8 cellular contexts compared by ENCODE assay signal in the genomic region with DNA sequence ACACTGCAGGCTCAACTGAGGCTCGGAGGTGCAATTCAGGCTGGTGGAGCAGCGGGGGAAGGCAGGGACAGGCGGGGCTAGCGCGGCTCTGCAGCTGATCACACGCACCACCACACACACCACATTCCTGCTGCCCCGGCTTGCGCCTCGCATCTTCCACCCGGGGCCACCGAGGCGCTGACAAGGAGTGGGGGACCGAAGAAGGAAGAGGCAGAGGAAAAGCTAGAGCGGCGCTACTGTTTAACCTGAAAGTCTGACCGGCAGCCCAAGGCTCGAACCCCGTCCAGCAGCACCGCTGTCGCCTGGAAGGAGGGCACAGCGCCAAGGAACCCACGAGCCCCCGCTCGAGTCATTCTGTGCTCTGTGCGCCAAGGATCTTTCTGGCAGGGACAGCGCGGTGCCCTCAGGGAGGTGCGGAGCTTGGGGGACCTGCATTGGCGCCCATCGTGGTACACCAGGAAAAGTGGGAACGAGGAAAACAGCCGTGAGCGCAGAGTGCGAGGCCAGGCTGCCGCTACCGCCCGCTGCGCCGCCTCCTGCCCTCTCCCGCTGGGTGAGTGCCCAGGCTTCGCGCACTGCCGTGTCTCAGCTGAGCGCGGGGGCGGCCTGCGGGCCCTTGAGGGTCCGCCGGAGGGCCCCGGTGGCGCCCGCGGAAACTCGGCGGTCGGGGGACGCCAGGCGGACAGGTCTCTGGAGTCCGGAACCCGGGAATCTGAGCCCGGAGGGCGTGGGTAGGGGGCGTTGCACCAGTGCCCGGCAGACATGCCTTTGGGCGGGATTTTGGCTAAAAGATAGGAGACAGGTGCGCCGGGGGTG. TPM values are rescaled to one million over a fixed set of nuclear protein-coding genes. Genes with fewer than 3 reads are reported as not detected.
A peak's percentile ranks its signal among the peaks of the same experiment; 100 is the strongest.
DNase-seq lines count a peak whose midpoint lies in the region; ATAC-seq, FAIRE-seq and TF ChIP-seq lines count a peak whose summit lies in the region.

No MANE protein-coding gene starts in this region.

- 1% methylated on average over 56 to 67 of the region's 67 CpGs for WGBS in pancreas, 2 donors

- intact Hi-C loops in Right ventricle myocardium inferior (cut with DNase I) (no loop called here), pancreas (cut with DNase I) (no loop called here)
- intact Hi-C loops in CD4-positive, alpha-beta memory T cell (cut with micrococcal nuclease): no loop called here

- H3K4me3 ChIP-seq in pancreas: peak overlapping the region; percentile 29 to 63 (median 38)
- H3K4me3 ChIP-seq in CD4-positive, alpha-beta memory T cell (ENCODE audit: low read length in 2 of 2): no peak overlapping the region

- H3K36me3 Mint-ChIP-seq in CD4-positive, alpha-beta memory T cell: peaks cover 0 to 7% of the 10 kb centered on the region in 2 donors

- FAIRE-seq in pancreas (lab: Jason Lieb, UNC): no peak

- H3K4me3 Mint-ChIP-seq in CD4-positive, alpha-beta memory T cell: no peak overlapping the region

- H3K9me3 ChIP-seq in pancreas: no peaks in the 10 kb centered on the region
- no peaks in the 10 kb centered on the region for H3K9me3 ChIP-seq in CD4-positive, alpha-beta memory T cell (ENCODE audit: control insufficient read depth in 1 of 2, low read length in 2 of 2)

- no peak for TF ChIP-seq CTCF in pancreas (IDR thresholded peaks at IDR 0.05)

- H3K4me1 Mint-ChIP-seq in CD4-positive, alpha-beta memory T cell: peaks cover 0 to 3% (median 0%) of the 10 kb centered on the region in 4 donors

- peaks cover 4 to 19% of the 10 kb centered on the region in 2 donors for H3K27me3 Mint-ChIP-seq in CD4-positive, alpha-beta memory T cell

- H3K27ac ChIP-seq in pancreas: no peak overlapping the region
- H3K27ac ChIP-seq in CD4-positive, alpha-beta memory T cell (ENCODE audit: low read depth, low read length): no peak overlapping the region

- CTCF ChIA-PET in CD4-positive, alpha-beta memory T cell (lab: Charles Lee; ENCODE audit: partially characterized antibody): no interaction called here

- DNase-seq in DMS 273 (lab: John Stamatoyannopoulos, UW; ENCODE audit: unreplicated experiment): peak; percentile 93
- DNase-seq in NCI-H774 (lab: John Stamatoyannopoulos, UW): peak; percentile 66
- DNase-seq in Right ventricle myocardium inferior (ENCODE audit: missing footprints): peak; percentile 58
- peak; percentile 13 to 77 (median 42) for DNase-seq in pancreas
- no peak for DNase-seq in CD4-positive, alpha-beta memory T cell
- no peak for DNase-seq in NAMALWA (ENCODE audit: low spot score)
- no peak for DNase-seq in activated CD4-positive, alpha-beta T cell treated with anti-CD3 and anti-CD28 coated beads for 1 hour

- H3K9me3 Mint-ChIP-seq in CD4-positive, alpha-beta memory T cell: peaks cover 0 to 15% (median 8%) of the 10 kb centered on the region in 8 donors

- peaks cover 0 to 2% (median 0%) of the 10 kb centered on the region in 3 donors for H3K4me1 ChIP-seq in pancreas
- no peaks in the 10 kb centered on the region for H3K4me1 ChIP-seq in CD4-positive, alpha-beta memory T cell (ENCODE audit: insufficient read depth, low read length)

- ATAC-seq in Right ventricle myocardium inferior: peak; percentile 53
- ATAC-seq in pancreas: peak; percentile 69 to 76 (median 72)
- ATAC-seq in HG02870 (IDR thresholded peaks at IDR 0.05; ENCODE audit: unreplicated experiment): no peak

- POLR2A ChIA-PET in CD4-positive, alpha-beta memory T cell (lab: Charles Lee; ENCODE audit: partially characterized antibody): no interaction called here

- no peaks in the 10 kb centered on the region for H3K36me3 ChIP-seq in pancreas
- H3K36me3 ChIP-seq in CD4-positive, alpha-beta memory T cell (ENCODE audit: insufficient read depth, low read length): no peaks in the 10 kb centered on the region

- H3K27ac Mint-ChIP-seq in CD4-positive, alpha-beta memory T cell: no peak overlapping the region

- H3K27me3 ChIP-seq in pancreas: no peaks in the 10 kb centered on the region
- no peaks in the 10 kb centered on the region for H3K27me3 ChIP-seq in CD4-positive, alpha-beta memory T cell (ENCODE audit: insufficient read depth, low read length)

RNA-seq across cellular contexts. Expression of gene KCNJ3, which starts 0.9 kb away (rescaled TPM):
- 2.6 TPM for total RNA-seq in Right ventricle myocardium inferior
- total RNA-seq in pancreas: 1 to 10 TPM in 2 of 6 donors, under 1 TPM in 4; 0.66 to 1.4 (median 0.90) TPM
- 1 to 10 TPM in 1 of 2 donors, under 1 TPM in 1; 0.76 to 3.1 TPM for polyA plus RNA-seq in pancreas
- not detected for total RNA-seq in CD4-positive, alpha-beta memory T cell
- not detected for polyA plus RNA-seq in CD4-positive, alpha-beta memory T cell

Comparison
In these comparisons a context has a peak if more than half of its experiments do, and no peak if none do; other contexts are left out.
1. DNase-seq: peak in DMS 273 (single experiment), NCI-H774 (single experiment), Right ventricle myocardium inferior (single experiment) and pancreas (6 of 6); none in CD4-positive, alpha-beta memory T cell (0 of 5), NAMALWA (single experiment) and activated CD4-positive, alpha-beta T cell treated with anti-CD3 and anti-CD28 coated beads for 1 hour (single experiment).
2. H3K4me3 ChIP-seq: peak in pancreas (4 of 4); none in CD4-positive, alpha-beta memory T cell (0 of 2).